ENCODE assay signal across 8 cellular contexts in genomic region chr5:151252762-151253603, GRCh38. TPM values are rescaled to one million over a fixed set of nuclear protein-coding genes. Genes with fewer than 3 reads are reported as not detected.
DNase-seq lines count a peak whose midpoint lies in the region; ATAC-seq and TF ChIP-seq lines count a peak whose summit lies in the region.

Gene GM2A (plus strand): TSS chr5:151253185. CDS start chr5:151253217, 32 bp downstream.

- peaks cover 50% of the 10 kb centered on the region for H3K4me1 Mint-ChIP-seq in dendritic cell treated with granulocyte-macrophage colony-stimulating factor and Interleukin-4, amounts not matched to agents 40 ng/mL and 50 ng/mL, for 4 days (ENCODE audit: low read depth)

- intact Hi-C loops in dendritic cell treated with granulocyte-macrophage colony-stimulating factor and Interleukin-4, amounts not matched to agents 40 ng/mL and 50 ng/mL, for 4 days (cut with micrococcal nuclease), result loop anchor here (2.0 to 10.0 kb wide), 3 partner anchors 18 to 502 kb away; partner anchors contain the start of gene ATOX1

- H3K4me3 Mint-ChIP-seq in dendritic cell treated with granulocyte-macrophage colony-stimulating factor and Interleukin-4, amounts not matched to agents 40 ng/mL and 50 ng/mL, for 4 days, result peak within 1 kb of the TSS; percentile 98

- H3K27ac Mint-ChIP-seq in dendritic cell treated with granulocyte-macrophage colony-stimulating factor and Interleukin-4, amounts not matched to agents 40 ng/mL and 50 ng/mL, for 4 days, result peak within 1 kb of the TSS; percentile 93

- H3K27me3 Mint-ChIP-seq in dendritic cell treated with granulocyte-macrophage colony-stimulating factor and Interleukin-4, amounts not matched to agents 40 ng/mL and 50 ng/mL, for 4 days, result no peaks in the 10 kb centered on the region

- no peaks in the 10 kb centered on the region for H3K9me3 Mint-ChIP-seq in dendritic cell treated with granulocyte-macrophage colony-stimulating factor and Interleukin-4, amounts not matched to agents 40 ng/mL and 50 ng/mL, for 4 days

- H3K27ac ChIP-seq in C4-2B, result peak within 1 kb of the TSS; percentile 66

- DNase-seq in NCI-H774 (lab: John Stamatoyannopoulos, UW), result peak; percentile 98
- peak; percentile 96 to 97 for DNase-seq in activated CD4-positive, alpha-beta T cell treated with anti-CD3 and anti-CD28 coated beads, Interleukin-2, amount 50 U/mL, for 4 hours
- peak; percentile 100 for DNase-seq in left lobe of liver (ENCODE audit: low spot score)
- peak; percentile 98 for DNase-seq in stimulated activated CD4-positive, alpha-beta T cell treated with anti-CD3 and anti-CD28 coated beads, Interleukin-2, amount 100 ng/mL, for 4 hours (ENCODE audit: low read depth)

- no peak for TF ChIP-seq CTCF in C4-2B (conservative IDR thresholded peaks at IDR 0.05)

- peak; percentile 75 for ATAC-seq in GM19395 (IDR thresholded peaks at IDR 0.05; ENCODE audit: unreplicated experiment)
- peak; percentile 67 for ATAC-seq in HG03565 (IDR thresholded peaks at IDR 0.05; ENCODE audit: unreplicated experiment)
- peak; percentile 85 for ATAC-seq in left lobe of liver

- peaks cover 20% of the 10 kb centered on the region for H3K36me3 Mint-ChIP-seq in dendritic cell treated with granulocyte-macrophage colony-stimulating factor and Interleukin-4, amounts not matched to agents 40 ng/mL and 50 ng/mL, for 4 days (ENCODE audit: low read depth)

RNA-seq across cellular contexts. Expression of gene GM2A, which starts in this region (rescaled TPM):
- 13.2 TPM for total RNA-seq in left lobe of liver

Comparison
In these comparisons a context has a peak if more than half of its experiments do, and no peak if none do; other contexts are left out.
1. Peak in every context shown above with its lines: DNase-seq, ATAC-seq and H3K27ac ChIP-seq.